ENCODE assay signal across 8 cellular contexts in genomic region chr11:10076458-10077141, GRCh38.
DNase-seq lines count a peak whose midpoint lies in the region; ATAC-seq, FAIRE-seq and TF ChIP-seq lines count a peak whose summit lies in the region.

No MANE protein-coding gene starts in this region.

- ATAC-seq in HG03135 (IDR thresholded peaks at IDR 0.05; ENCODE audit: unreplicated experiment) (peak; percentile 79), HG03571 (IDR thresholded peaks at IDR 0.05; ENCODE audit: unreplicated experiment) (no peak)

- dilution Hi-C loops in endothelial cell of umbilical vein (cut with MboI; ENCODE audit: extremely low pct_ligation_motif_present, low sequenced_read_pairs), result no loop called here

- peak; percentile 67 for FAIRE-seq in endothelial cell of umbilical vein (lab: Jason Lieb, UNC)

- H3K4me3 ChIP-seq in endothelial cell of umbilical vein (replicated peaks in 1 of 3; ENCODE audit: insufficient read depth in 1 of 3, low read depth in 1 of 3, low read length in 3 of 3), result no peak overlapping the region

- H3K9me3 ChIP-seq in endothelial cell of umbilical vein (replicated peaks; ENCODE audit: control insufficient read depth, insufficient read depth, low read length), result no peaks in the 10 kb centered on the region

- H3K27ac ChIP-seq in endothelial cell of umbilical vein (ENCODE audit: insufficient read depth, low read depth, low read length), result no peak overlapping the region

- BruUV-seq in endothelial cell of umbilical vein (replicated peaks; lab: Mats Ljungman, UMichigan), result no TSS peak

- intact Hi-C loops in endothelial cell of umbilical vein (cut with micrococcal nuclease), result loop anchor here (1.0 kb wide), 4 partner anchors 103 to 317 kb away; no protein-coding TSS in a partner anchor

- no peak overlapping the region for H3K4me2 ChIP-seq in endothelial cell of umbilical vein (ENCODE audit: insufficient read depth, low read length)

- H4K20me1 ChIP-seq in endothelial cell of umbilical vein (replicated peaks; ENCODE audit: control insufficient read depth, extremely low read depth, insufficient read depth, low read length), result no peaks in the 10 kb centered on the region

- peaks cover 28% of the 10 kb centered on the region for H3K36me3 Mint-ChIP-seq in osteocyte (ENCODE audit: unreplicated experiment)

- peaks cover 29% of the 10 kb centered on the region for H3K9me3 Mint-ChIP-seq in osteocyte (ENCODE audit: unreplicated experiment)

- H3K36me3 ChIP-seq in endothelial cell of umbilical vein (ENCODE audit: control insufficient read depth in 2 of 2, extremely low read depth in 1 of 2, insufficient read depth in 2 of 2, low read length in 2 of 2), result no peaks in the 10 kb centered on the region

- H3K4me3 Mint-ChIP-seq in osteocyte (ENCODE audit: unreplicated experiment), result no peak overlapping the region

- no peak overlapping the region for H3K9ac ChIP-seq in endothelial cell of umbilical vein (replicated peaks; ENCODE audit: extremely low read depth, insufficient read depth, low read length)

- no peaks in the 10 kb centered on the region for H3K27me3 ChIP-seq in endothelial cell of umbilical vein (ENCODE audit: control insufficient read depth in 2 of 2, insufficient read depth in 2 of 2, low read length in 2 of 2)

- peaks cover 16% of the 10 kb centered on the region for H3K4me1 Mint-ChIP-seq in osteocyte (ENCODE audit: unreplicated experiment)

- no peak overlapping the region for H3K27ac Mint-ChIP-seq in osteocyte (ENCODE audit: unreplicated experiment)

- H3K79me2 ChIP-seq in endothelial cell of umbilical vein (ENCODE audit: control insufficient read depth, insufficient read depth, low read length), result peaks cover 8% of the 10 kb centered on the region

- CTCF ChIA-PET in endothelial cell of umbilical vein (lab: Charles Lee), result interaction anchor here (0.6 to 2.2 kb wide), 34 partner anchors 8 to 325 kb away, joined by 3 to 9 read pairs (median 4); no protein-coding TSS in a partner anchor

- H3K9me1 ChIP-seq in endothelial cell of umbilical vein (replicated peaks; ENCODE audit: control insufficient read depth, extremely low read depth, insufficient read depth, low read length), result no peaks in the 10 kb centered on the region

- POLR2A ChIA-PET in endothelial cell of umbilical vein (lab: Charles Lee), result interaction anchor here (0.5 kb wide), 1 partner anchor 57 kb away, joined by 3 read pairs; no protein-coding TSS in a partner anchor

- TF ChIP-seq POLR2A in endothelial cell of umbilical vein (IDR thresholded peaks at IDR 0.05; ENCODE audit: low read depth, low read length), result no peak

- H2AFZ ChIP-seq in endothelial cell of umbilical vein (ENCODE audit: low read depth, low read length), result no peak overlapping the region

- peak; percentile 91 for TF ChIP-seq CTCF in GM10266 (IDR thresholded peaks at IDR 0.05; ENCODE audit: control insufficient read depth, insufficient read depth, low read depth, missing control alignments)
- peak; percentile 51 to 84 for TF ChIP-seq CTCF in endothelial cell of umbilical vein (IDR thresholded peaks at IDR 0.05; ENCODE audit: extremely low read depth in 1 of 2, insufficient read depth in 1 of 2, low read depth in 1 of 2, low read length in 2 of 2)
- TF ChIP-seq CTCF in osteocyte (IDR thresholded peaks at IDR 0.05), result peak; percentile 51

- H3K27me3 Mint-ChIP-seq in osteocyte (ENCODE audit: unreplicated experiment), result no peaks in the 10 kb centered on the region

- H3K4me1 ChIP-seq in endothelial cell of umbilical vein (ENCODE audit: control insufficient read depth, extremely low read depth, insufficient read depth, low read length), result no peaks in the 10 kb centered on the region

- DNase-seq in A172 (ENCODE audit: low spot score), result peak; percentile 12
- peak; percentile 55 for DNase-seq in GM10266 (ENCODE audit: extremely low spot score)
- DNase-seq in T-helper 1 cell, result peak in 3 of 5 donors; percentile 1 to 30 (median 6)
- peak; percentile 28 for DNase-seq in endothelial cell of umbilical vein (ENCODE audit: low read depth, low spot score)
- DNase-seq in osteocyte (ENCODE audit: extremely low spot score, unreplicated experiment), result no peak
- DNase-seq in pons (ENCODE audit: low spot score), result no peak

TF ChIP-seq in endothelial cell of umbilical vein, 7 proteins besides CTCF, POLR2A, EP300 and RAD21:
- TF ChIP-seq JUN (IDR thresholded peaks at IDR 0.05; ENCODE audit: borderline replicate concordance, insufficient read depth, insufficient read length, low read depth) (no peak), MAX (IDR thresholded peaks at IDR 0.05; ENCODE audit: insufficient read depth, insufficient read length) (no peak), GATA2 (IDR thresholded peaks at IDR 0.05; ENCODE audit: insufficient read depth, insufficient read length, low read depth, low read length) (no peak), MYC (IDR thresholded peaks at IDR 0.05; ENCODE audit: low read depth, low read length) (no peak), POLR2AphosphoS5 (IDR thresholded peaks at IDR 0.05; ENCODE audit: insufficient read depth, low read depth, low read length) (no peak), EZH2 (IDR thresholded peaks at IDR 0.05; ENCODE audit: borderline replicate concordance, low read depth, low read length, severe bottlenecking) (no peak), FOS (IDR thresholded peaks at IDR 0.05; ENCODE audit: borderline replicate concordance, insufficient read depth, low read length) (no peak)
TF ChIP-seq in endothelial cell of umbilical vein: peak in this region for 0.

Comparison
In these comparisons a context has a peak if more than half of its experiments do, and no peak if none do; other contexts are left out.
1. DNase-seq: peak in A172 (single experiment), GM10266 (single experiment), T-helper 1 cell (3 of 5) and endothelial cell of umbilical vein (single experiment); none in osteocyte (single experiment) and pons (single experiment).
2. Peak in every context shown above with its lines, with median percentiles within 50 percentile points of each other: CTCF ChIP-seq.